In the genomic region with DNA sequence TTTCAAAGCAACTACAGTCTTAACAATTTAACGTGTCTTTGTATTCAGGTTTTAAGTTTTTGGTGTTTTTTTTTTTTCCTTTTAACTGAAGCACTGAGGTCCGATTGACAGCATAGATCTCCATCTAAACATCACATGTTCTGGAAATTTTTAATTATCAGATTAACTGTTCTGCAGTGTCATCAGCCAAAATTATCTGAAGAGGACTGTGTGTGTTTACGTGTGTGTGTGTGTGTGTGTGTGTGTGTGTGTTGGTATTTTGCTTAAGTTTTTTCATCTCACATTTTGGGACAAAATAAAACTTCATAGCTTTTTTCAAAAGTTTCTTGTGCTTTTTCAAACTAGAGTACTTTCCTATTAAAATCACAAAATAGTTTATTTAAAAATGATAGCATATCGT, we compare ENCODE assay signal across 8 cellular contexts. TPM values are rescaled to one million over a fixed set of nuclear protein-coding genes. Genes with fewer than 3 reads are reported as not detected.
A peak's percentile ranks its signal among the peaks of the same experiment; 100 is the strongest.
DNase-seq lines count a peak whose midpoint lies in the region; TF ChIP-seq lines count a peak whose summit lies in the region.

No MANE protein-coding gene starts in this region.

- H3K9me3 Mint-ChIP-seq in activated CD4-positive, alpha-beta T cell treated with anti-CD3 and anti-CD28 coated beads, Interleukin-2, amount 10 ng/mL, durations not matched to agents 7 days and 5 days, result no peaks in the 10 kb centered on the region
- no peaks in the 10 kb centered on the region for H3K9me3 Mint-ChIP-seq in activated naive CD8-positive, alpha-beta T cell (ENCODE audit: low read depth)

- H3K27me3 ChIP-seq in kidney epithelial cell (ENCODE audit: control insufficient read depth, insufficient read depth, low read length) (no peaks in the 10 kb centered on the region), thyroid gland (no peaks in the 10 kb centered on the region)

- H3K27me3 Mint-ChIP-seq in activated CD4-positive, alpha-beta T cell treated with anti-CD3 and anti-CD28 coated beads, Interleukin-2, amount 10 ng/mL, durations not matched to agents 7 days and 5 days, result peaks cover 6% of the 10 kb centered on the region
- no peaks in the 10 kb centered on the region for H3K27me3 Mint-ChIP-seq in activated naive CD8-positive, alpha-beta T cell

- H3K9me3 ChIP-seq in thyroid gland, result no peaks in the 10 kb centered on the region

- peak overlapping the region in 1 of 3 donors; percentile 96 for H3K27ac ChIP-seq in thyroid gland
- H3K27ac ChIP-seq in caudate nucleus (ENCODE audit: low read depth, low read length), result no peak overlapping the region

- TF ChIP-seq POLR2A in thyroid gland (IDR thresholded peaks at IDR 0.05), result no peak

- H3K4me3 ChIP-seq in kidney epithelial cell (ENCODE audit: low read depth, low read length) (peak overlapping the region; percentile 91), thyroid gland (replicated peaks in 1 of 3) (peak overlapping the region in 2 of 3 donors; percentile 1 to 94)

- intact Hi-C loops in thyroid gland (cut with DNase I), result loop anchor here (5.0 to 10.0 kb wide), 3 partner anchors 55 to 172 kb away; partner anchors contain the start of gene ZNF639

- POLR2A ChIA-PET in activated CD4-positive, alpha-beta T cell treated with anti-CD3 and anti-CD28 coated beads, Interleukin-2, amount 10 ng/mL, durations not matched to agents 7 days and 5 days (lab: Charles Lee), result no interaction called here

- H3K4me1 Mint-ChIP-seq in activated CD4-positive, alpha-beta T cell treated with anti-CD3 and anti-CD28 coated beads, Interleukin-2, amount 10 ng/mL, durations not matched to agents 7 days and 5 days, result peaks cover 37% of the 10 kb centered on the region
- peaks cover 56% of the 10 kb centered on the region for H3K4me1 Mint-ChIP-seq in activated naive CD8-positive, alpha-beta T cell (ENCODE audit: low read depth)

- H3K4me1 ChIP-seq in thyroid gland, result peaks cover 0 to 8% of the 10 kb centered on the region in 2 donors

- H3K27ac Mint-ChIP-seq in activated CD4-positive, alpha-beta T cell treated with anti-CD3 and anti-CD28 coated beads, Interleukin-2, amount 10 ng/mL, durations not matched to agents 7 days and 5 days, result peak overlapping the region; percentile 94
- H3K27ac Mint-ChIP-seq in activated naive CD8-positive, alpha-beta T cell, result peak overlapping the region; percentile 100

- H3K36me3 ChIP-seq in kidney epithelial cell (ENCODE audit: control insufficient read depth, insufficient read depth, low read length), result no peaks in the 10 kb centered on the region
- H3K36me3 ChIP-seq in thyroid gland, result no peaks in the 10 kb centered on the region

- TF ChIP-seq CTCF in kidney epithelial cell (IDR thresholded peaks at IDR 0.05; ENCODE audit: insufficient read depth, low read length, poor library complexity, severe bottlenecking) (no peak), thyroid gland (IDR thresholded peaks at IDR 0.05) (no peak)

- WGBS in thyroid gland, 2 donors, result 45 to 51% methylated on average over 4 of the region's 4 CpGs

- CTCF ChIA-PET in activated CD4-positive, alpha-beta T cell treated with anti-CD3 and anti-CD28 coated beads, Interleukin-2, amount 10 ng/mL, durations not matched to agents 7 days and 5 days (lab: Charles Lee), result interaction anchor here (0.6 to 1.1 kb wide), 2 partner anchors 10 to 70 kb away, joined by 3 read pairs; no protein-coding TSS in a partner anchor

- DNase-seq in activated CD4-positive, alpha-beta T cell treated with anti-CD3 and anti-CD28 coated beads, Interleukin-2, amount 10 ng/mL, durations not matched to agents 7 days and 5 days, result no peak
- DNase-seq in activated CD4-positive, alpha-beta T cell treated with anti-CD3 and anti-CD28 coated beads, Interleukin-2, amount 50 U/mL, for 4 hours, result no peak
- DNase-seq in kidney epithelial cell (ENCODE audit: low read depth) (no peak), thyroid gland (no peak), kidney glomerular epithelial cell (lab: John Stamatoyannopoulos, UW) (no peak), caudate nucleus (lab: John Stamatoyannopoulos, UW) (no peak)
- DNase-seq in stimulated activated CD4-positive, alpha-beta T cell treated with anti-CD3 and anti-CD28 coated beads, Interleukin-4, amount 100 ng/mL, for 4 hours, result no peak

- peak overlapping the region; percentile 94 for H3K4me3 Mint-ChIP-seq in activated CD4-positive, alpha-beta T cell treated with anti-CD3 and anti-CD28 coated beads, Interleukin-2, amount 10 ng/mL, durations not matched to agents 7 days and 5 days
- peak overlapping the region; percentile 99 for H3K4me3 Mint-ChIP-seq in activated naive CD8-positive, alpha-beta T cell

- H3K36me3 Mint-ChIP-seq in activated CD4-positive, alpha-beta T cell treated with anti-CD3 and anti-CD28 coated beads, Interleukin-2, amount 10 ng/mL, durations not matched to agents 7 days and 5 days (ENCODE audit: low read depth), result no peaks in the 10 kb centered on the region
- H3K36me3 Mint-ChIP-seq in activated naive CD8-positive, alpha-beta T cell, result no peaks in the 10 kb centered on the region

RNA-seq across cellular contexts. Expression of gene PIK3CA, which starts 1.8 kb away (rescaled TPM):
- 10 to 100 TPM; 23.4 to 28.0 TPM for total RNA-seq in activated CD4-positive, alpha-beta T cell treated with anti-CD3 and anti-CD28 coated beads, Interleukin-2, amount 10 ng/mL, durations not matched to agents 7 days and 5 days
- total RNA-seq in kidney epithelial cell (14.5 and 15.8 TPM in 2 replicates), thyroid gland (10 to 100 TPM; 19.0 to 39.8 (median 22.4) TPM)
